Comparison of ENCODE assay signal across 10 cellular contexts in genomic region chr5:113510836-113511451, GRCh38. TPM values are rescaled to one million over a fixed set of nuclear protein-coding genes. Genes with fewer than 3 reads are reported as not detected.
DNase-seq lines count a peak whose midpoint lies in the region; ATAC-seq and TF ChIP-seq lines count a peak whose summit lies in the region.
"Had no signal": no experiment of that assay in that cellular context is flagged by ENCODE, and none has a peak within 500 bp of the region (broad histone marks: within the 10 kb centered on the region; RNA-seq: fewer than 3 reads in every experiment).

No MANE protein-coding gene starts in this region.

- H3K36me3 ChIP-seq in Loucy (ENCODE audit: insufficient read depth, low read length) (no peaks in the 10 kb centered on the region), neural progenitor cell (no peaks in the 10 kb centered on the region), ascending aorta (no peaks in the 10 kb centered on the region)

- in situ Hi-C loops in astrocyte of the spinal cord (cut with HindIII; ENCODE audit: low sequenced_read_pairs) = no loop called here

- H3K27ac Mint-ChIP-seq in neural progenitor cell = no peak overlapping the region

- no peaks in the 10 kb centered on the region for H3K9me2 ChIP-seq in Loucy (replicated peaks; ENCODE audit: low read depth, low read length)

- H3K4me2 ChIP-seq in Loucy (ENCODE audit: low read depth, low read length, poor library complexity, severe bottlenecking) (no peak overlapping the region), neural progenitor cell (no peak overlapping the region)

- no peaks in the 10 kb centered on the region for H3K4me1 ChIP-seq in Loucy (ENCODE audit: insufficient read depth, low read length, poor library complexity, severe bottlenecking)
- peaks cover 7% of the 10 kb centered on the region for H3K4me1 ChIP-seq in neural progenitor cell
- H3K4me1 ChIP-seq in ascending aorta = peaks cover 0 to 2% of the 10 kb centered on the region in 2 donors

- intact Hi-C loops in ascending aorta (cut with DNase I) = loop anchor here (2.0 to 10.0 kb wide), 4 partner anchors 132 to 1349 kb away; no protein-coding TSS in a partner anchor
- intact Hi-C loops in Right ventricle myocardium inferior (cut with DNase I) = loop anchor here (2.0 to 5.0 kb wide), 2 partner anchors 132 to 514 kb away; no protein-coding TSS in a partner anchor

- H3K9me3 ChIP-seq in Loucy (ENCODE audit: insufficient read depth, low read depth, low read length) = no peaks in the 10 kb centered on the region
- H3K9me3 ChIP-seq in neural progenitor cell (ENCODE audit: low read depth) = no peaks in the 10 kb centered on the region
- H3K9me3 ChIP-seq in ascending aorta = no peaks in the 10 kb centered on the region

- H3F3A ChIP-seq in Loucy (ENCODE audit: low read depth) = no peaks in the 10 kb centered on the region
- H3F3A ChIP-seq in neural progenitor cell (ENCODE audit: low read depth) = no peaks in the 10 kb centered on the region

- TF ChIP-seq CTCF in GM12864 (IDR thresholded peaks at IDR 0.05; ENCODE audit: low read depth, low read length, missing control alignments) (peak; percentile 17), Loucy (conservative IDR thresholded peaks at IDR 0.05; ENCODE audit: low read length) (peak; percentile 56), astrocyte of the spinal cord (IDR thresholded peaks at IDR 0.05; ENCODE audit: low read depth, low read length) (peak; percentile 37), neural progenitor cell (IDR thresholded peaks at IDR 0.05) (peak; percentile 46), ascending aorta (IDR thresholded peaks at IDR 0.05) (peak in 1 of 3 experiments; percentile 37)

- H3K27ac ChIP-seq in neural progenitor cell (no peak overlapping the region), ascending aorta (no peak overlapping the region)
- H3K27ac ChIP-seq: SK-N-MC had no signal

- ATAC-seq in HG03025 (IDR thresholded peaks at IDR 0.05; ENCODE audit: low FRiP score, unreplicated experiment) = no peak
- no peak for ATAC-seq in HG02981 (IDR thresholded peaks at IDR 0.05; ENCODE audit: unreplicated experiment)
- ATAC-seq in Right ventricle myocardium inferior = no peak
- ATAC-seq: naive thymus-derived CD4-positive, alpha-beta T cell had no signal

- H3K27me3 ChIP-seq in Loucy (ENCODE audit: insufficient read depth, low read length, poor library complexity, severe bottlenecking) (peaks cover 26% of the 10 kb centered on the region), neural progenitor cell (no peaks in the 10 kb centered on the region), ascending aorta (no peaks in the 10 kb centered on the region)

- no peak for DNase-seq in GM12864 (ENCODE audit: low read depth)
- peak; percentile 55 for DNase-seq in astrocyte of the spinal cord (ENCODE audit: low read depth, low spot score)
- DNase-seq in neural progenitor cell (ENCODE audit: low spot score) = peak; percentile 8
- DNase-seq in ascending aorta (ENCODE audit: low spot score in 2 of 2) = no peak
- DNase-seq in Right ventricle myocardium inferior (ENCODE audit: missing footprints) = no peak

- no peaks in the 10 kb centered on the region for H3K27me3 Mint-ChIP-seq in neural progenitor cell (ENCODE audit: insufficient read depth, low read depth)

- H4K20me1 ChIP-seq in Loucy (ENCODE audit: insufficient read depth, low read length, poor library complexity, severe bottlenecking) (no peaks in the 10 kb centered on the region), neural progenitor cell (ENCODE audit: low read depth) (no peaks in the 10 kb centered on the region)

- H3K36me3 Mint-ChIP-seq in neural progenitor cell = peaks cover 4% of the 10 kb centered on the region

- H3K9ac ChIP-seq in Loucy (ENCODE audit: low read depth, low read length, poor library complexity, severe bottlenecking) (no peak overlapping the region), neural progenitor cell (no peak overlapping the region)

- H3K79me2 ChIP-seq in Loucy (ENCODE audit: insufficient read depth, low read length) (peaks cover 21% of the 10 kb centered on the region), neural progenitor cell (ENCODE audit: low read depth) (peaks cover 20% of the 10 kb centered on the region)

- no peak overlapping the region for H3K4me3 Mint-ChIP-seq in neural progenitor cell

- no peaks in the 10 kb centered on the region for H3K9me3 Mint-ChIP-seq in neural progenitor cell

- H3K4me1 Mint-ChIP-seq in neural progenitor cell = peaks cover 12% of the 10 kb centered on the region

- H3K4me3 ChIP-seq in GM12864 (ENCODE audit: low read depth, low read length) (no peak overlapping the region), Loucy (ENCODE audit: low read length, poor library complexity, severe bottlenecking) (no peak overlapping the region), astrocyte of the spinal cord (ENCODE audit: low read depth, low read length) (no peak overlapping the region), neural progenitor cell (no peak overlapping the region), ascending aorta (no peak overlapping the region)
- H3K4me3 ChIP-seq: SK-N-MC had no signal

- no peak overlapping the region for H2AFZ ChIP-seq in Loucy (ENCODE audit: low read length)
- no peak overlapping the region for H2AFZ ChIP-seq in neural progenitor cell (replicated peaks)

RNA-seq across cellular contexts. Expression of gene YTHDC2, which starts 2.5 kb away (rescaled TPM):
- total RNA-seq in neural progenitor cell (ENCODE audit: low replicate concordance) (15.1 and 18.5 TPM in 2 replicates), ascending aorta (8.3 TPM), Right ventricle myocardium inferior (12.6 TPM)

RNA-seq across cellular contexts. Expression of gene MCC, which starts 22.7 kb away (rescaled TPM):
- total RNA-seq in neural progenitor cell (ENCODE audit: low replicate concordance) (2.5 and 3.4 TPM in 2 replicates), ascending aorta (67.9 TPM), Right ventricle myocardium inferior (31.9 TPM)

Comparison
In these comparisons a context has a peak if more than half of its experiments do, and no peak if none do; other contexts are left out.
1. DNase-seq: peak in astrocyte of the spinal cord (single experiment) and neural progenitor cell (single experiment); none in GM12864 (single experiment), ascending aorta (0 of 2) and Right ventricle myocardium inferior (single experiment).